In the genomic region with DNA sequence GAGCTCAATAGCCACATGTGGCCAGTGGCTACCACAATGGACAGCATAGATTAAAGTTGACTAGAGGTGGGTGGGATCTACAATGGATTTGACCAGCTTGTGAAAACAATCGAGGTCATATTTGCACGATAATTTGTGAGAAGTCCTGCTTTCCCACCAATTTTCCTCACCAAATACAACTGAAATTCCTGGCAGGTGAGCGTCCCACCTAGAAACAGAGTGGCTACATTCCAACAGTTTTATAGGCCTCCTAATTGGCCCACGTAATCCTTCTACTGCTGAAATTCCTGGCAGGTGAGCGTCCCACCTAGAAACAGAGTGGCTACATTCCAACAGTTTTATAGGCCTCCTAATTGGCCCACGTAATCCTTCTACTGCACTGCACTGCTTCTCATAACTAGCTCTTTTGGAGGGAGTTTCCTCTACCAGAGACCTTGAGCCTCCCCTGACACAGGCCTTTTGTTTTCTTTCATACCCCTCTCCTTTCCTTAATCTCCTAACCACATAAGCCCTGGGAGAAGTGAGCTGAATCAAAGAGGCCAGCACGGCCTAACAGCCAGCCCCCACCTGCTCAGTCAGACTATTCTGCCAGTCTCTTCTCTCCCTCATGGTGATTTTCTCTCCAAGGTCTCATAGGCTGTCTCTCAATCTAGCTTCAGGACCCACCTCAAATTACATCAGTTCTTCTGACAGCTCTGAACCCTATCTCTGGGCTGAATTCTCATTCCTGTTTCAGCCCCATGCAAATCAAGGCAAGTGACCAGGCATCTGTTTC, we compare ENCODE assay signal across 9 cellular contexts.
DNase-seq lines count a peak whose midpoint lies in the region; ATAC-seq and TF ChIP-seq lines count a peak whose summit lies in the region.
"Had no signal": no experiment of that assay in that cellular context is flagged by ENCODE, and none has a peak within 500 bp of the region (broad histone marks: within the 10 kb centered on the region; RNA-seq: fewer than 3 reads in every experiment).

No MANE protein-coding gene starts in this region.

- H3K9me3 Mint-ChIP-seq in activated CD4-positive, alpha-beta T cell treated with anti-CD3 and anti-CD28 coated beads, Interleukin-2, amount 10 ng/mL, durations not matched to agents 7 days and 5 days: no peaks in the 10 kb centered on the region
- H3K9me3 Mint-ChIP-seq in stimulated activated naive CD8-positive, alpha-beta T cell treated with anti-CD3 and anti-CD28 coated beads, Interleukin-15, Interleukin-2, amounts not matched to agents 100 ng/mL and 50 ng/mL, for 24 hours: no peaks in the 10 kb centered on the region

- H3K4me1 ChIP-seq in heart right ventricle: peaks cover 0 to 5% (median 3%) of the 10 kb centered on the region in 9 donors

- H3K36me3 ChIP-seq in heart right ventricle: no peaks in the 10 kb centered on the region

- no peak overlapping the region for H3K4me3 ChIP-seq in heart right ventricle

- CTCF ChIA-PET in activated CD4-positive, alpha-beta T cell treated with anti-CD3 and anti-CD28 coated beads, Interleukin-2, amount 10 ng/mL, durations not matched to agents 7 days and 5 days (lab: Charles Lee): interaction anchor here (0.9 to 4.3 kb wide), 4 partner anchors 10 to 94 kb away, joined by 3 to 18 read pairs (median 4); no protein-coding TSS in a partner anchor

- WGBS in heart right ventricle, 2 donors: 95% methylated on average over 7 of the region's 7 CpGs

- H3K36me3 Mint-ChIP-seq in activated CD4-positive, alpha-beta T cell treated with anti-CD3 and anti-CD28 coated beads, Interleukin-2, amount 10 ng/mL, durations not matched to agents 7 days and 5 days (ENCODE audit: low read depth): no peaks in the 10 kb centered on the region
- H3K36me3 Mint-ChIP-seq in stimulated activated naive CD8-positive, alpha-beta T cell treated with anti-CD3 and anti-CD28 coated beads, Interleukin-15, Interleukin-2, amounts not matched to agents 100 ng/mL and 50 ng/mL, for 24 hours (ENCODE audit: low read depth): no peaks in the 10 kb centered on the region

- in situ Hi-C loops in SK-MEL-5 (cut with HindIII; ENCODE audit: low pct_unique_long_range_greater_than_20kb, low sequenced_read_pairs): no loop called here

- H3K27ac Mint-ChIP-seq in activated CD4-positive, alpha-beta T cell treated with anti-CD3 and anti-CD28 coated beads, Interleukin-2, amount 10 ng/mL, durations not matched to agents 7 days and 5 days: peak overlapping the region; percentile 32
- peak overlapping the region; percentile 36 for H3K27ac Mint-ChIP-seq in stimulated activated naive CD8-positive, alpha-beta T cell treated with anti-CD3 and anti-CD28 coated beads, Interleukin-15, Interleukin-2, amounts not matched to agents 100 ng/mL and 50 ng/mL, for 24 hours

- POLR2A ChIA-PET in activated CD4-positive, alpha-beta T cell treated with anti-CD3 and anti-CD28 coated beads, Interleukin-2, amount 10 ng/mL, durations not matched to agents 7 days and 5 days (lab: Charles Lee): no interaction called here

- TF ChIP-seq CTCF in heart right ventricle (IDR thresholded peaks at IDR 0.05): no peak

- H3K4me3 Mint-ChIP-seq in activated CD4-positive, alpha-beta T cell treated with anti-CD3 and anti-CD28 coated beads, Interleukin-2, amount 10 ng/mL, durations not matched to agents 7 days and 5 days: no peak overlapping the region
- H3K4me3 Mint-ChIP-seq in stimulated activated naive CD8-positive, alpha-beta T cell treated with anti-CD3 and anti-CD28 coated beads, Interleukin-15, Interleukin-2, amounts not matched to agents 100 ng/mL and 50 ng/mL, for 24 hours: no peak overlapping the region

- H3K27ac ChIP-seq in heart right ventricle: no peak overlapping the region

- ATAC-seq in HG03025 (IDR thresholded peaks at IDR 0.05; ENCODE audit: low FRiP score, unreplicated experiment) (peak; percentile 63), heart right ventricle (no peak)

- no peaks in the 10 kb centered on the region for H3K27me3 Mint-ChIP-seq in activated CD4-positive, alpha-beta T cell treated with anti-CD3 and anti-CD28 coated beads, Interleukin-2, amount 10 ng/mL, durations not matched to agents 7 days and 5 days
- H3K27me3 Mint-ChIP-seq in stimulated activated naive CD8-positive, alpha-beta T cell treated with anti-CD3 and anti-CD28 coated beads, Interleukin-15, Interleukin-2, amounts not matched to agents 100 ng/mL and 50 ng/mL, for 24 hours: no peaks in the 10 kb centered on the region

- no peak for DNase-seq in activated CD4-positive, alpha-beta T cell treated with anti-CD3 and anti-CD28 coated beads, Interleukin-2, amount 10 ng/mL, durations not matched to agents 7 days and 5 days
- no peak for DNase-seq in activated CD4-positive, alpha-beta T cell treated with anti-CD3 and anti-CD28 coated beads for 1 hour
- peak; percentile 33 for DNase-seq in SK-MEL-5 (ENCODE audit: low read depth, low spot score)
- no peak for DNase-seq in NCI-H1436 (lab: John Stamatoyannopoulos, UW)
- no peak for DNase-seq in heart right ventricle
- DNase-seq in posterior cingulate gyrus: no peak
- DNase-seq: activated T-cell treated with anti-CD3 and anti-CD28 coated beads, Interleukin-2, amount 50 U/mL, for 48 hours had no signal

- H3K27me3 ChIP-seq in heart right ventricle: no peaks in the 10 kb centered on the region

- H3K9me3 ChIP-seq in heart right ventricle: peaks cover 0 to 10% (median 0%) of the 10 kb centered on the region in 11 donors

- peaks cover 46% of the 10 kb centered on the region for H3K4me1 Mint-ChIP-seq in activated CD4-positive, alpha-beta T cell treated with anti-CD3 and anti-CD28 coated beads, Interleukin-2, amount 10 ng/mL, durations not matched to agents 7 days and 5 days
- H3K4me1 Mint-ChIP-seq in stimulated activated naive CD8-positive, alpha-beta T cell treated with anti-CD3 and anti-CD28 coated beads, Interleukin-15, Interleukin-2, amounts not matched to agents 100 ng/mL and 50 ng/mL, for 24 hours (ENCODE audit: low read depth): peaks cover 54% of the 10 kb centered on the region

- intact Hi-C loops in heart right ventricle (cut with DNase I) (loop anchor here in 2 of 10 donors (10.0 kb wide), 1 partner anchor 95 kb away; the partner anchor contains the start of gene CDV3 (in 2 of the 2)), posterior cingulate gyrus (cut with DNase I) (no loop called here)
